Comparison of ENCODE assay signal across 1 cellular context in the genomic region with DNA sequence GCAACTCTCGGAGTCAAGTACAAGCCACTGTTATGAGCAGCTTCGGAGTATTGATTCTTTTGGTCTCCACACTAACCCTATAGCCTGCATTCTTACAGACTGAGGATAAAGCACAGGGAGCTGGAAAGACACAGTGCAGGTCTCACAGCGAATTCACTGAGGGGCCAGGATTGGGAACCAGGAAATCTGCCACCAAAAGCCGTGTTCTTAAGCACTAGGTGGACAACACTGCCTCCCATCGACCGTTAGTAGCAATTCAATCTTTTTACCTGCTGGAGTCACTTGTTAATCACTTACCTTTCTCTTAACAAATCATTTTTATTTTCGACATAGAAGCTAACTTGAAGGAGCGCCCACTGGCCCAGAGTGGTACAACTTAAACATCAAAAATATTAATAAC.
TF ChIP-seq lines count a peak whose summit lies in the region.

No MANE protein-coding gene starts in this region.

TF ChIP-seq in HepG2, 621 proteins besides CTCF, POLR2A, EP300 and RAD21:
- no peak for TF ChIP-seq PAWR (CRISPR knock-in tag; IDR thresholded peaks at IDR 0.05; ENCODE audit: borderline replicate concordance)
- no peak for TF ChIP-seq ETS1 (CRISPR knock-in tag; IDR thresholded peaks at IDR 0.05)
- TF ChIP-seq ZNF850 (CRISPR knock-in tag; conservative IDR thresholded peaks at IDR 0.05): no peak
- no peak for TF ChIP-seq RFXAP (CRISPR knock-in tag; IDR thresholded peaks at IDR 0.05; ENCODE audit: borderline replicate concordance)
- no peak for TF ChIP-seq TFDP2 (CRISPR knock-in tag; IDR thresholded peaks at IDR 0.05)
- no peak for TF ChIP-seq ZNF784 (CRISPR knock-in tag; IDR thresholded peaks at IDR 0.05; ENCODE audit: borderline replicate concordance)
- no peak for TF ChIP-seq ATRX (CRISPR knock-in tag; IDR thresholded peaks at IDR 0.05; ENCODE audit: borderline replicate concordance)
- TF ChIP-seq HNF4A (CRISPR knock-in tag; IDR thresholded peaks at IDR 0.05): no peak
- peak; percentile 84 for TF ChIP-seq STAG1 (CRISPR knock-in tag; IDR thresholded peaks at IDR 0.05)
- TF ChIP-seq, protein P1, sequence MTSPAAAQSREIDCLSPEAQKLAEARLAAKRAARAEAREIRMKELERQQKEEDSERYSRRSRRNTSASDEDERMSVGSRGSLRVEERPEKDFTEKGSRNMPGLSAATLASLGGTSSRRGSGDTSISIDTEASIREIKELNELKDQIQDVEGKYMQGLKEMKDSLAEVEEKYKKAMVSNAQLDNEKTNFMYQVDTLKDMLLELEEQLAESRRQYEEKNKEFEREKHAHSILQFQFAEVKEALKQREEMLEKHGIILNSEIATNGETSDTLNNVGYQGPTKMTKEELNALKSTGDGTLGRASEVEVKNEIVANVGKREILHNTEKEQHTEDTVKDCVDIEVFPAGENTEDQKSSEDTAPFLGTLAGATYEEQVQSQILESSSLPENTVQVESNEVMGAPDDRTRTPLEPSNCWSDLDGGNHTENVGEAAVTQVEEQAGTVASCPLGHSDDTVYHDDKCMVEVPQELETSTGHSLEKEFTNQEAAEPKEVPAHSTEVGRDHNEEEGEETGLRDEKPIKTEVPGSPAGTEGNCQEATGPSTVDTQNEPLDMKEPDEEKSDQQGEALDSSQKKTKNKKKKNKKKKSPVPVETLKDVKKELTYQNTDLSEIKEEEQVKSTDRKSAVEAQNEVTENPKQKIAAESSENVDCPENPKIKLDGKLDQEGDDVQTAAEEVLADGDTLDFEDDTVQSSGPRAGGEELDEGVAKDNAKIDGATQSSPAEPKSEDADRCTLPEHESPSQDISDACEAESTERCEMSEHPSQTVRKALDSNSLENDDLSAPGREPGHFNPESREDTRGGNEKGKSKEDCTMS (CRISPR knock-in tag; conservative IDR thresholded peaks at IDR 0.05): no peak
- no peak for TF ChIP-seq ZNF136 (CRISPR knock-in tag; IDR thresholded peaks at IDR 0.05; ENCODE audit: low read depth)
- TF ChIP-seq, protein P2, sequence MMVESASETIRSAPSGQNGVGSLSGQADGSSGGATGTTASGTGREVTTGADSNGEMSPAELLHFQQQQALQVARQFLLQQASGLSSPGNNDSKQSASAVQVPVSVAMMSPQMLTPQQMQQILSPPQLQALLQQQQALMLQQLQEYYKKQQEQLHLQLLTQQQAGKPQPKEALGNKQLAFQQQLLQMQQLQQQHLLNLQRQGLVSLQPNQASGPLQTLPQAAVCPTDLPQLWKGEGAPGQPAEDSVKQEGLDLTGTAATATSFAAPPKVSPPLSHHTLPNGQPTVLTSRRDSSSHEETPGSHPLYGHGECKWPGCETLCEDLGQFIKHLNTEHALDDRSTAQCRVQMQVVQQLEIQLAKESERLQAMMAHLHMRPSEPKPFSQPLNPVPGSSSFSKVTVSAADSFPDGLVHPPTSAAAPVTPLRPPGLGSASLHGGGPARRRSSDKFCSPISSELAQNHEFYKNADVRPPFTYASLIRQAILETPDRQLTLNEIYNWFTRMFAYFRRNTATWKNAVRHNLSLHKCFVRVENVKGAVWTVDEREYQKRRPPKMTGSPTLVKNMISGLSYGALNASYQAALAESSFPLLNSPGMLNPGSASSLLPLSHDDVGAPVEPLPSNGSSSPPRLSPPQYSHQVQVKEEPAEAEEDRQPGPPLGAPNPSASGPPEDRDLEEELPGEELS (CRISPR knock-in tag; IDR thresholded peaks at IDR 0.05): no peak
- peak; percentile 24; the same call in 1 of the 2 replicates for TF ChIP-seq HDAC2 (CRISPR knock-in tag; IDR thresholded peaks at IDR 0.05)
- TF ChIP-seq THYN1 (CRISPR knock-in tag; IDR thresholded peaks at IDR 0.05; ENCODE audit: borderline replicate concordance, low read depth): no peak
- TF ChIP-seq, protein P3, sequence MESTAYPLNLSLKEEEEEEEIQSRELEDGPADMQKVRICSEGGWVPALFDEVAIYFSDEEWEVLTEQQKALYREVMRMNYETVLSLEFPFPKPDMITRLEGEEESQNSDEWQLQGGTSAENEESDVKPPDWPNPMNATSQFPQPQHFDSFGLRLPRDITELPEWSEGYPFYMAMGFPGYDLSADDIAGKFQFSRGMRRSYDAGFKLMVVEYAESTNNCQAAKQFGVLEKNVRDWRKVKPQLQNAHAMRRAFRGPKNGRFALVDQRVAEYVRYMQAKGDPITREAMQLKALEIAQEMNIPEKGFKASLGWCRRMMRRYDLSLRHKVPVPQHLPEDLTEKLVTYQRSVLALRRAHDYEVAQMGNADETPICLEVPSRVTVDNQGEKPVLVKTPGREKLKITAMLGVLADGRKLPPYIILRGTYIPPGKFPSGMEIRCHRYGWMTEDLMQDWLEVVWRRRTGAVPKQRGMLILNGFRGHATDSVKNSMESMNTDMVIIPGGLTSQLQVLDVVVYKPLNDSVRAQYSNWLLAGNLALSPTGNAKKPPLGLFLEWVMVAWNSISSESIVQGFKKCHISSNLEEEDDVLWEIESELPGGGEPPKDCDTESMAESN (CRISPR knock-in tag; conservative IDR thresholded peaks at IDR 0.05): no peak
- TF ChIP-seq ZNF609 (CRISPR knock-in tag; IDR thresholded peaks at IDR 0.05; ENCODE audit: borderline replicate concordance): no peak
- TF ChIP-seq ZNF550 (CRISPR knock-in tag; IDR thresholded peaks at IDR 0.05; ENCODE audit: borderline replicate concordance): no peak
- no peak for TF ChIP-seq MED1 (CRISPR knock-in tag; IDR thresholded peaks at IDR 0.05)
- TF ChIP-seq SMC3 (IDR thresholded peaks at IDR 0.05; ENCODE audit: low read length): peak; percentile 41; the same call in 1 of the 2 replicates
- TF ChIP-seq PHF8 (CRISPR knock-in tag; IDR thresholded peaks at IDR 0.05): no peak
- TF ChIP-seq POLR2AphosphoS5 (IDR thresholded peaks at IDR 0.05; ENCODE audit: low read depth, low read length): no peak
- TF ChIP-seq HMG20B (CRISPR knock-in tag; conservative IDR thresholded peaks at IDR 0.05): no peak
- no peak for TF ChIP-seq ELK4 (CRISPR knock-in tag; IDR thresholded peaks at IDR 0.05; ENCODE audit: borderline replicate concordance)
- TF ChIP-seq SNAPC5 (CRISPR knock-in tag; IDR thresholded peaks at IDR 0.05; ENCODE audit: borderline replicate concordance): no peak
- TF ChIP-seq ELF3 (CRISPR knock-in tag; IDR thresholded peaks at IDR 0.05): peak; percentile 69; the same call in 1 of the 2 replicates
